ENCODE assay signal across 1 cellular context in genomic region chr14:36271222-36271621, GRCh38.
TF ChIP-seq lines count a peak whose summit lies in the region.

No MANE protein-coding gene starts in this region.

TF ChIP-seq in GM23338, 12 proteins besides CTCF, POLR2A, EP300 and RAD21 (continued from another document):
- TF ChIP-seq, protein P1, sequence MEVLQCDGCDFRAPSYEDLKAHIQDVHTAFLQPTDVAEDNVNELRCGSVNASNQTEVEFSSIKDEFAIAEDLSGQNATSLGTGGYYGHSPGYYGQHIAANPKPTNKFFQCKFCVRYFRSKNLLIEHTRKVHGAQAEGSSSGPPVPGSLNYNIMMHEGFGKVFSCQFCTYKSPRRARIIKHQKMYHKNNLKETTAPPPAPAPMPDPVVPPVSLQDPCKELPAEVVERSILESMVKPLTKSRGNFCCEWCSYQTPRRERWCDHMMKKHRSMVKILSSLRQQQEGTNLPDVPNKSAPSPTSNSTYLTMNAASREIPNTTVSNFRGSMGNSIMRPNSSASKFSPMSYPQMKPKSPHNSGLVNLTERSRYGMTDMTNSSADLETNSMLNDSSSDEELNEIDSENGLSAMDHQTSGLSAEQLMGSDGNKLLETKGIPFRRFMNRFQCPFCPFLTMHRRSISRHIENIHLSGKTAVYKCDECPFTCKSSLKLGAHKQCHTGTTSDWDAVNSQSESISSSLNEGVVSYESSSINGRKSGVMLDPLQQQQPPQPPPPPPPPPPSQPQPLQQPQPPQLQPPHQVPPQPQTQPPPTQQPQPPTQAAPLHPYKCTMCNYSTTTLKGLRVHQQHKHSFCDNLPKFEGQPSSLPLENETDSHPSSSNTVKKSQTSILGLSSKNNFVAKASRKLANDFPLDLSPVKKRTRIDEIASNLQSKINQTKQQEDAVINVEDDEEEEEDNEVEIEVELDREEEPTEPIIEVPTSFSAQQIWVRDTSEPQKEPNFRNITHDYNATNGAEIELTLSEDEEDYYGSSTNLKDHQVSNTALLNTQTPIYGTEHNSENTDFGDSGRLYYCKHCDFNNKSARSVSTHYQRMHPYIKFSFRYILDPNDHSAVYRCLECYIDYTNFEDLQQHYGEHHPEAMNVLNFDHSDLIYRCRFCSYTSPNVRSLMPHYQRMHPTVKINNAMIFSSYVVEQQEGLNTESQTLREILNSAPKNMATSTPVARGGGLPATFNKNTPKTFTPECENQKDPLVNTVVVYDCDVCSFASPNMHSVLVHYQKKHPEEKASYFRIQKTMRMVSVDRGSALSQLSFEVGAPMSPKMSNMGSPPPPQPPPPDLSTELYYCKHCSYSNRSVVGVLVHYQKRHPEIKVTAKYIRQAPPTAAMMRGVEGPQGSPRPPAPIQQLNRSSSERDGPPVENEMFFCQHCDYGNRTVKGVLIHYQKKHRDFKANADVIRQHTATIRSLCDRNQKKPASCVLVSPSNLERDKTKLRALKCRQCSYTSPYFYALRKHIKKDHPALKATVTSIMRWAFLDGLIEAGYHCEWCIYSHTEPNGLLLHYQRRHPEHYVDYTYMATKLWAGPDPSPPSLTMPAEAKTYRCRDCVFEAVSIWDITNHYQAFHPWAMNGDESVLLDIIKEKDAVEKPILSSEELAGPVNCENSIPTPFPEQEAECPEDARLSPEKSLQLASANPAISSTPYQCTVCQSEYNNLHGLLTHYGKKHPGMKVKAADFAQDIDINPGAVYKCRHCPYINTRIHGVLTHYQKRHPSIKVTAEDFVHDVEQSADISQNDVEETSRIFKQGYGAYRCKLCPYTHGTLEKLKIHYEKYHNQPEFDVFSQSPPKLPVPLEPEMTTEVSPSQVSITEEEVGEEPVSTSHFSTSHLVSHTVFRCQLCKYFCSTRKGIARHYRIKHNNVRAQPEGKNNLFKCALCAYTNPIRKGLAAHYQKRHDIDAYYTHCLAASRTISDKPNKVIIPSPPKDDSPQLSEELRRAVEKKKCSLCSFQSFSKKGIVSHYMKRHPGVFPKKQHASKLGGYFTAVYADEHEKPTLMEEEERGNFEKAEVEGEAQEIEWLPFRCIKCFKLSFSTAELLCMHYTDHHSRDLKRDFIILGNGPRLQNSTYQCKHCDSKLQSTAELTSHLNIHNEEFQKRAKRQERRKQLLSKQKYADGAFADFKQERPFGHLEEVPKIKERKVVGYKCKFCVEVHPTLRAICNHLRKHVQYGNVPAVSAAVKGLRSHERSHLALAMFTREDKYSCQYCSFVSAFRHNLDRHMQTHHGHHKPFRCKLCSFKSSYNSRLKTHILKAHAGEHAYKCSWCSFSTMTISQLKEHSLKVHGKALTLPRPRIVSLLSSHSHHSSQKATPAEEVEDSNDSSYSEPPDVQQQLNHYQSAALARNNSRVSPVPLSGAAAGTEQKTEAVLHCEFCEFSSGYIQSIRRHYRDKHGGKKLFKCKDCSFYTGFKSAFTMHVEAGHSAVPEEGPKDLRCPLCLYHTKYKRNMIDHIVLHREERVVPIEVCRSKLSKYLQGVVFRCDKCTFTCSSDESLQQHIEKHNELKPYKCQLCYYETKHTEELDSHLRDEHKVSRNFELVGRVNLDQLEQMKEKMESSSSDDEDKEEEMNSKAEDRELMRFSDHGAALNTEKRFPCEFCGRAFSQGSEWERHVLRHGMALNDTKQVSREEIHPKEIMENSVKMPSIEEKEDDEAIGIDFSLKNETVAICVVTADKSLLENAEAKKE (CRISPR knock-in tag; IDR thresholded peaks at IDR 0.05), result no peak
- TF ChIP-seq ZNF114 (CRISPR knock-in tag; IDR thresholded peaks at IDR 0.05) (no peak), STAT1 (IDR thresholded peaks at IDR 0.05; ENCODE audit: unreplicated experiment) (no peak)
- TF ChIP-seq, protein P2, sequence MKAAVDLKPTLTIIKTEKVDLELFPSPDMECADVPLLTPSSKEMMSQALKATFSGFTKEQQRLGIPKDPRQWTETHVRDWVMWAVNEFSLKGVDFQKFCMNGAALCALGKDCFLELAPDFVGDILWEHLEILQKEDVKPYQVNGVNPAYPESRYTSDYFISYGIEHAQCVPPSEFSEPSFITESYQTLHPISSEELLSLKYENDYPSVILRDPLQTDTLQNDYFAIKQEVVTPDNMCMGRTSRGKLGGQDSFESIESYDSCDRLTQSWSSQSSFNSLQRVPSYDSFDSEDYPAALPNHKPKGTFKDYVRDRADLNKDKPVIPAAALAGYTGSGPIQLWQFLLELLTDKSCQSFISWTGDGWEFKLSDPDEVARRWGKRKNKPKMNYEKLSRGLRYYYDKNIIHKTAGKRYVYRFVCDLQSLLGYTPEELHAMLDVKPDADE (IDR thresholded peaks at IDR 0.05), result no peak
- TF ChIP-seq, protein P3, sequence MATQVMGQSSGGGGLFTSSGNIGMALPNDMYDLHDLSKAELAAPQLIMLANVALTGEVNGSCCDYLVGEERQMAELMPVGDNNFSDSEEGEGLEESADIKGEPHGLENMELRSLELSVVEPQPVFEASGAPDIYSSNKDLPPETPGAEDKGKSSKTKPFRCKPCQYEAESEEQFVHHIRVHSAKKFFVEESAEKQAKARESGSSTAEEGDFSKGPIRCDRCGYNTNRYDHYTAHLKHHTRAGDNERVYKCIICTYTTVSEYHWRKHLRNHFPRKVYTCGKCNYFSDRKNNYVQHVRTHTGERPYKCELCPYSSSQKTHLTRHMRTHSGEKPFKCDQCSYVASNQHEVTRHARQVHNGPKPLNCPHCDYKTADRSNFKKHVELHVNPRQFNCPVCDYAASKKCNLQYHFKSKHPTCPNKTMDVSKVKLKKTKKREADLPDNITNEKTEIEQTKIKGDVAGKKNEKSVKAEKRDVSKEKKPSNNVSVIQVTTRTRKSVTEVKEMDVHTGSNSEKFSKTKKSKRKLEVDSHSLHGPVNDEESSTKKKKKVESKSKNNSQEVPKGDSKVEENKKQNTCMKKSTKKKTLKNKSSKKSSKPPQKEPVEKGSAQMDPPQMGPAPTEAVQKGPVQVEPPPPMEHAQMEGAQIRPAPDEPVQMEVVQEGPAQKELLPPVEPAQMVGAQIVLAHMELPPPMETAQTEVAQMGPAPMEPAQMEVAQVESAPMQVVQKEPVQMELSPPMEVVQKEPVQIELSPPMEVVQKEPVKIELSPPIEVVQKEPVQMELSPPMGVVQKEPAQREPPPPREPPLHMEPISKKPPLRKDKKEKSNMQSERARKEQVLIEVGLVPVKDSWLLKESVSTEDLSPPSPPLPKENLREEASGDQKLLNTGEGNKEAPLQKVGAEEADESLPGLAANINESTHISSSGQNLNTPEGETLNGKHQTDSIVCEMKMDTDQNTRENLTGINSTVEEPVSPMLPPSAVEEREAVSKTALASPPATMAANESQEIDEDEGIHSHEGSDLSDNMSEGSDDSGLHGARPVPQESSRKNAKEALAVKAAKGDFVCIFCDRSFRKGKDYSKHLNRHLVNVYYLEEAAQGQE (IDR thresholded peaks at IDR 0.05; ENCODE audit: unreplicated experiment), result no peak
